In the genomic region with DNA sequence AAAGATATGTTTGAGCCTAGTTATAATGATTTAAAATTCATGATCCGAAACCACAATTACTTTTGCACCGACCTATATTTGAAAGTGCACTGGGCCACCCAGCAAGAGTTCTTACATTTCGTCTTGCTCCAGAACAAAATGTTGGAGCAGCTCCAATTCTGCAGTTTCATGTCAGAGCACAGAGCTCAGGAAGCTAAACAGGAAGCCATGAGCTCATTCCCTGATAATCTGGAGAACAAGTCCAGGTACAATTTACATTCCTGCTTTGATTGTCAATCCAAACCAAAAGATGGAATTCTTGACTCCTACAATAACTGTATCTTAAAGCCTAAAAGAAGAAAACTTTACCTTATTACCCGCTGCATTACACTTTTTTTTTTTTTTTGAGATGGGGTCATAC, we compare ENCODE assay signal across 20 cellular contexts.
DNase-seq lines count a peak whose midpoint lies in the region; ATAC-seq and TF ChIP-seq lines count a peak whose summit lies in the region.
"Had no signal": no experiment of that assay in that cellular context is flagged by ENCODE, and none has a peak within 500 bp of the region (broad histone marks: within the 10 kb centered on the region; RNA-seq: fewer than 3 reads in every experiment).

No MANE protein-coding gene starts in this region.

- POLR2A ChIA-PET in MCF 10A (lab: Yijun Ruan, JAX): interaction anchor here (1.1 kb wide), 1 partner anchor 39 kb away, joined by 3 read pairs; no protein-coding TSS in a partner anchor

- TF ChIP-seq CTCF in MCF 10A (IDR thresholded peaks at IDR 0.05; ENCODE audit: unreplicated experiment): no peak
- no peak for TF ChIP-seq CTCF in breast epithelium (IDR thresholded peaks at IDR 0.05)
- TF ChIP-seq CTCF in testis (IDR thresholded peaks at IDR 0.05): no peak

- no peak overlapping the region for H3K27ac Mint-ChIP-seq in MCF 10A (ENCODE audit: low read depth, unreplicated experiment)
- no peak overlapping the region for H3K27ac Mint-ChIP-seq in stimulated activated naive B cell treated with anti-CD40 and anti-IgM and Interleukin-4, amounts not matched to agents 10 μg/mL and 1 μg/mL and 100 μg/mL, for 72 hours
- H3K27ac Mint-ChIP-seq: CD4-positive, CD25-positive, alpha-beta regulatory T cell; effector memory CD8-positive, alpha-beta T cell; progenitor cell of endocrine pancreas had no signal

- H3K4me3 ChIP-seq in breast epithelium (no peak overlapping the region), testis (no peak overlapping the region), SJCRH30 (no peak overlapping the region)
- H3K4me3 ChIP-seq: A549, ascending aorta, PC-9 had no signal

- no peak overlapping the region for H3K4me3 Mint-ChIP-seq in MCF 10A (ENCODE audit: unreplicated experiment)
- no peak overlapping the region for H3K4me3 Mint-ChIP-seq in stimulated activated naive B cell treated with anti-CD40 and anti-IgM and Interleukin-4, amounts not matched to agents 10 μg/mL and 1 μg/mL and 100 μg/mL, for 72 hours
- H3K4me3 Mint-ChIP-seq: CD4-positive, CD25-positive, alpha-beta regulatory T cell; effector memory CD8-positive, alpha-beta T cell had no signal

- H3K27me3 ChIP-seq in breast epithelium (no peaks in the 10 kb centered on the region), testis (no peaks in the 10 kb centered on the region), SJCRH30 (no peaks in the 10 kb centered on the region)
- H3K27me3 ChIP-seq: ascending aorta had no signal

- H3K27ac ChIP-seq in breast epithelium (no peak overlapping the region), testis (no peak overlapping the region), SJCRH30 (no peak overlapping the region)
- H3K27ac ChIP-seq: A549, ascending aorta, PC-9, WERI-Rb-1 had no signal

- H3K36me3 Mint-ChIP-seq in MCF 10A (ENCODE audit: insufficient read depth, unreplicated experiment): no peaks in the 10 kb centered on the region
- no peaks in the 10 kb centered on the region for H3K36me3 Mint-ChIP-seq in stimulated activated naive B cell treated with anti-CD40 and anti-IgM and Interleukin-4, amounts not matched to agents 10 μg/mL and 1 μg/mL and 100 μg/mL, for 72 hours
- H3K36me3 Mint-ChIP-seq: CD4-positive, CD25-positive, alpha-beta regulatory T cell had no signal

- H3K9me3 Mint-ChIP-seq in MCF 10A (ENCODE audit: unreplicated experiment): no peaks in the 10 kb centered on the region
- H3K9me3 Mint-ChIP-seq in stimulated activated naive B cell treated with anti-CD40 and anti-IgM and Interleukin-4, amounts not matched to agents 10 μg/mL and 1 μg/mL and 100 μg/mL, for 72 hours: no peaks in the 10 kb centered on the region
- H3K9me3 Mint-ChIP-seq: effector memory CD8-positive, alpha-beta T cell had no signal

- intact Hi-C loops in MCF 10A (cut with micrococcal nuclease) (no loop called here), breast epithelium (cut with DNase I; ENCODE audit: low total_unique reads) (no loop called here), left ventricle myocardium superior (cut with micrococcal nuclease) (no loop called here), testis (cut with DNase I; ENCODE audit: low total_unique reads) (no loop called here)

- H3K9me3 ChIP-seq in breast epithelium (no peaks in the 10 kb centered on the region), testis (no peaks in the 10 kb centered on the region), SJCRH30 (replicated peaks) (no peaks in the 10 kb centered on the region)
- H3K9me3 ChIP-seq: A549, ascending aorta had no signal

- peak; percentile 56 for DNase-seq in MCF 10A (ENCODE audit: unreplicated experiment)
- DNase-seq in breast epithelium (ENCODE audit: low spot score in 2 of 2): no peak
- peak; percentile 68 to 93 for DNase-seq in dermis microvascular lymphatic vessel endothelial cell (ENCODE audit: low read depth in 2 of 2)
- no peak for DNase-seq in left ventricle myocardium superior
- peak; percentile 52 for DNase-seq in testis
- no peak for DNase-seq in activated CD4-positive, alpha-beta T cell treated with anti-CD3 and anti-CD28 coated beads for 4 hours
- no peak for DNase-seq in SJCRH30
- no peak for DNase-seq in stimulated activated naive B cell treated with anti-CD40 and anti-IgM and Interleukin-4, amounts not matched to agents 10 μg/mL and 1 μg/mL and 100 μg/mL, for 72 hours
- DNase-seq: activated effector memory CD4-positive, alpha-beta T cell treated with Interleukin-2 at 50 U/mL for 16 hours; CD4-positive, CD25-positive, alpha-beta regulatory T cell; effector memory CD8-positive, alpha-beta T cell; GDM1; glutamatergic neuron; KG1; NCI-H510A treated with DMSO at 0.1 percent for 48 hours; PC-9; WERI-Rb-1 had no signal

- 39 to 40% methylated on average over 4 of the region's 4 CpGs for WGBS in testis, 2 donors

- H3K4me1 Mint-ChIP-seq in MCF 10A (ENCODE audit: insufficient read depth, unreplicated experiment): peaks cover 7% of the 10 kb centered on the region
- H3K4me1 Mint-ChIP-seq in stimulated activated naive B cell treated with anti-CD40 and anti-IgM and Interleukin-4, amounts not matched to agents 10 μg/mL and 1 μg/mL and 100 μg/mL, for 72 hours: no peaks in the 10 kb centered on the region
- H3K4me1 Mint-ChIP-seq: CD4-positive, CD25-positive, alpha-beta regulatory T cell had no signal

- H3K4me1 ChIP-seq in breast epithelium (no peaks in the 10 kb centered on the region), testis (no peaks in the 10 kb centered on the region), SJCRH30 (no peaks in the 10 kb centered on the region)
- H3K4me1 ChIP-seq: A549, ascending aorta had no signal

- TF ChIP-seq POLR2A in breast epithelium (IDR thresholded peaks at IDR 0.05) (no peak), testis (IDR thresholded peaks at IDR 0.05) (no peak)

- BruUV-seq in MCF 10A (replicated peaks; lab: Mats Ljungman, UMichigan): no TSS peak

- CTCF ChIA-PET in MCF 10A (lab: Yijun Ruan, JAX): interaction anchor here (0.7 kb wide), 2 partner anchors 247 to 1324 kb away, joined by 3 to 4 read pairs; no protein-coding TSS in a partner anchor

- no peaks in the 10 kb centered on the region for H3K36me3 ChIP-seq in breast epithelium
- H3K36me3 ChIP-seq in testis (ENCODE audit: low read depth, missing control alignments): no peaks in the 10 kb centered on the region
- no peaks in the 10 kb centered on the region for H3K36me3 ChIP-seq in SJCRH30
- H3K36me3 ChIP-seq: ascending aorta, WERI-Rb-1 had no signal

- ATAC-seq in left ventricle myocardium superior: peak; percentile 83
- ATAC-seq in stimulated activated naive B cell treated with anti-CD40 and anti-IgM and Interleukin-4, amounts not matched to agents 10 μg/mL and 1 μg/mL and 100 μg/mL, for 72 hours (replicated peaks): no peak
- ATAC-seq: A549; effector memory CD8-positive, alpha-beta T cell had no signal

- H3K27me3 Mint-ChIP-seq in MCF 10A (ENCODE audit: insufficient read depth, unreplicated experiment): no peaks in the 10 kb centered on the region
- H3K27me3 Mint-ChIP-seq in stimulated activated naive B cell treated with anti-CD40 and anti-IgM and Interleukin-4, amounts not matched to agents 10 μg/mL and 1 μg/mL and 100 μg/mL, for 72 hours: peaks cover 0 to 9% of the 10 kb centered on the region in 2 donors
- H3K27me3 Mint-ChIP-seq: CD4-positive, CD25-positive, alpha-beta regulatory T cell; progenitor cell of endocrine pancreas had no signal

Comparison
In these comparisons a context has a peak if more than half of its experiments do, and no peak if none do; other contexts are left out.
1. DNase-seq: peak in MCF 10A (single experiment), dermis microvascular lymphatic vessel endothelial cell (2 of 2) and testis (single experiment); none in breast epithelium (0 of 2), left ventricle myocardium superior (single experiment), activated CD4-positive, alpha-beta T cell treated with anti-CD3 and anti-CD28 coated beads for 4 hours (0 of 2), SJCRH30 (0 of 2) and stimulated activated naive B cell treated with anti-CD40 and anti-IgM and Interleukin-4, amounts not matched to agents 10 μg/mL and 1 μg/mL and 100 μg/mL, for 72 hours (single experiment).